In genomic region chrX:1316527-1316926, GRCh38 we compare ENCODE assay signal across 9 cellular contexts.
DNase-seq lines count a peak whose midpoint lies in the region; ATAC-seq and TF ChIP-seq lines count a peak whose summit lies in the region.
"Had no signal": no experiment of that assay in that cellular context is flagged by ENCODE, and none has a peak within 500 bp of the region (broad histone marks: within the 10 kb centered on the region; RNA-seq: fewer than 3 reads in every experiment).

No MANE protein-coding gene starts in this region.

- no peaks in the 10 kb centered on the region for H3K36me3 ChIP-seq in duodenal mucosa (ENCODE audit: control insufficient read depth in 1 of 2, insufficient read depth in 2 of 2, low read length in 2 of 2)

- CTCF ChIA-PET in RWPE1 (lab: Yijun Ruan, JAX) = no interaction called here

- peak overlapping the region; percentile 10 for H3K27ac ChIP-seq in duodenal mucosa (ENCODE audit: low read depth, low read length)
- no peak overlapping the region for H3K27ac ChIP-seq in RWPE1

- H3K9ac ChIP-seq in duodenal mucosa (ENCODE audit: low read depth in 1 of 2, low read length in 2 of 2) = no peak overlapping the region

- DNase-seq in C1 segment of cervical spinal cord (lab: John Stamatoyannopoulos, UW) = peak in 10 of 14 donors; percentile 3 to 47 (median 20)
- peak; percentile 11 for DNase-seq in RKO (ENCODE audit: low spot score)
- peak; percentile 78 for DNase-seq in pons (ENCODE audit: low spot score)
- no peak for DNase-seq in RWPE1 (ENCODE audit: low spot score)
- DNase-seq in effector CD4-positive, alpha-beta T cell = no peak
- no peak for DNase-seq in HUDEP-2 (lab: John Stamatoyannopoulos, UW; ENCODE audit: unreplicated experiment in 76 of 76)
- DNase-seq: amniotic stem cell had no signal

- no peaks in the 10 kb centered on the region for H3K4me1 ChIP-seq in duodenal mucosa (ENCODE audit: control insufficient read depth in 1 of 2, insufficient read depth in 2 of 2, low read length in 2 of 2)

- no peak for ATAC-seq in GM21576 (IDR thresholded peaks at IDR 0.05; ENCODE audit: unreplicated experiment)

- TF ChIP-seq CTCF in RWPE1 (conservative IDR thresholded peaks at IDR 0.05; ENCODE audit: low read depth) = no peak

- POLR2A ChIA-PET in RWPE1 (lab: Yijun Ruan, JAX; ENCODE audit: low non-redundant PET) = no interaction called here

- H3K4me3 ChIP-seq in duodenal mucosa (ENCODE audit: low read depth in 1 of 2, low read length in 2 of 2) = no peak overlapping the region

- H3K27me3 ChIP-seq in duodenal mucosa (ENCODE audit: control insufficient read depth in 1 of 2, insufficient read depth in 2 of 2, low read length in 2 of 2) = no peaks in the 10 kb centered on the region

- H3K9me3 ChIP-seq in duodenal mucosa (ENCODE audit: control insufficient read depth in 1 of 2, low read length in 2 of 2) = no peaks in the 10 kb centered on the region

Comparison
In these comparisons a context has a peak if more than half of its experiments do, and no peak if none do; other contexts are left out.
1. DNase-seq: peak in C1 segment of cervical spinal cord (10 of 14), RKO (single experiment) and pons (single experiment); none in RWPE1 (single experiment), effector CD4-positive, alpha-beta T cell (single experiment) and HUDEP-2 (0 of 76).